8 cellular contexts compared by ENCODE assay signal in the genomic region with DNA sequence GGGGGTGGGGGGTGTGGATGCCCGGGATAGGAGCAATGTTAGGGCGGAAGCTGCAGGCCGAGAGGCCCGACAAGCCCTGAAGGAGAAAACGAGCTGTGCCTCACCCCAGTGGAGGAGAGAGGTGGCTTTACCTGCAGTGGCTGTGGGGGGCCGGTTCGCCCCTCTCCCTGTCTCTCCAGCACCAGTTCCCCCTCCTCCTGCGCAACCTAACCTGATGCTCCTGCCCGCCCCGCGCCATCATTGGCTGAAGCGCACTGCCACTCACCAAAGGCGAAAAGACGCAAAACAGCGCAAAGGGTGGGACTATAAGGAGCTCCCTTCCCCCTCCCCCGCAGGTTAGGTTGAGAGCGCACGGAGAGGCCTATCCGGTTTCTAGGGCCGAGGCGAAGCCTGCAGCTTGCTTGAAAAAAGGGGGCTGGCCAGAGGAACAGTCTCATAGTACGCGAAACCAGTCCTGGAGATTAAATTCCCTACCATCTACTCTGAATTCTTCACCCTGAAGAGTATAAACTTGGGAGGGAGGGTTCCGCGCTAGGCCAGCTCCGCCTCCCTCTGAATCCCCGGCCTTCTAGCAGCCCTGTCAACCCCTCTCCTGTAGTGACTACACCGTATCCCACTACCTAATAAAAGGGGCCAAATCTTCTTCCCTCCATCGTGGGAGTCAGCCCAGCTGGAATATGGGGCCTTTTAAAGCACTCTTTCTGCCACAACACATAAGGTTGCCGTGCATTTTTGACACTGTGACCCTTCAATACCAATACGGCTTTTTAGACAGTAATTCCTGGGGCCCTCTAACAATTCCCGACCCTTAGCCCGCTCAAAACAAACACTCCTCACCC. TPM values are rescaled to one million over a fixed set of nuclear protein-coding genes. Genes with fewer than 3 reads are reported as not detected.
A peak's percentile ranks its signal among the peaks of the same experiment; 100 is the strongest.
DNase-seq lines count a peak whose midpoint lies in the region; ATAC-seq and TF ChIP-seq lines count a peak whose summit lies in the region.

No MANE protein-coding gene starts in this region.

- peaks cover 10% of the 10 kb centered on the region for H4K20me1 ChIP-seq in osteoblast (ENCODE audit: insufficient read depth, low read length)

- H3K27me3 ChIP-seq in osteoblast (ENCODE audit: insufficient read depth, low read length): no peaks in the 10 kb centered on the region
- no peaks in the 10 kb centered on the region for H3K27me3 ChIP-seq in thoracic aorta (replicated peaks; ENCODE audit: insufficient read depth)

- H3K4me2 ChIP-seq in osteoblast (ENCODE audit: insufficient read depth, low read length): peak overlapping the region; percentile 79

- H3K9me3 ChIP-seq in osteoblast (ENCODE audit: low read depth, low read length) (no peaks in the 10 kb centered on the region), thoracic aorta (no peaks in the 10 kb centered on the region)

- peaks cover 92% of the 10 kb centered on the region for H3K79me2 ChIP-seq in osteoblast (ENCODE audit: insufficient read depth, low read length)

- peaks cover 30% of the 10 kb centered on the region for H3K36me3 Mint-ChIP-seq in activated naive CD8-positive, alpha-beta T cell treated with anti-CD3 and anti-CD28 coated beads for 36 hours
- no peaks in the 10 kb centered on the region for H3K36me3 Mint-ChIP-seq in glutamatergic neuron (ENCODE audit: unreplicated experiment)

- peak; percentile 99 for DNase-seq in NCI-H1105 (lab: John Stamatoyannopoulos, UW)
- DNase-seq in SKM-1 (lab: John Stamatoyannopoulos, UW; ENCODE audit: unreplicated experiment): peak; percentile 48
- peak; percentile 97 for DNase-seq in activated naive CD8-positive, alpha-beta T cell treated with anti-CD3 and anti-CD28 coated beads for 36 hours
- DNase-seq in glutamatergic neuron: peak; percentile 99
- DNase-seq in osteoblast (ENCODE audit: insufficient read length, low spot score, missing footprints): peak; percentile 96
- peak; percentile 99 for DNase-seq in thoracic aorta (ENCODE audit: low spot score)

- H3K27ac Mint-ChIP-seq in activated naive CD8-positive, alpha-beta T cell treated with anti-CD3 and anti-CD28 coated beads for 36 hours: peak overlapping the region; percentile 75
- H3K27ac Mint-ChIP-seq in glutamatergic neuron (ENCODE audit: unreplicated experiment): peak overlapping the region; percentile 87

- no peaks in the 10 kb centered on the region for H3K27me3 Mint-ChIP-seq in activated naive CD8-positive, alpha-beta T cell treated with anti-CD3 and anti-CD28 coated beads for 36 hours
- peaks cover 1% of the 10 kb centered on the region for H3K27me3 Mint-ChIP-seq in glutamatergic neuron (ENCODE audit: unreplicated experiment)

- TF ChIP-seq POLR2A in GM10847 (IDR thresholded peaks at IDR 0.05; ENCODE audit: extremely low read depth, insufficient read length): peak; percentile 47

- H3K4me1 ChIP-seq in osteoblast (ENCODE audit: insufficient read depth, low read length) (peaks cover 6% of the 10 kb centered on the region), thoracic aorta (ENCODE audit: control insufficient read depth in 1 of 2, low read depth in 2 of 2) (peaks cover 16 to 26% of the 10 kb centered on the region in 2 donors)

- H3K9me3 Mint-ChIP-seq in activated naive CD8-positive, alpha-beta T cell treated with anti-CD3 and anti-CD28 coated beads for 36 hours: no peaks in the 10 kb centered on the region
- no peaks in the 10 kb centered on the region for H3K9me3 Mint-ChIP-seq in glutamatergic neuron (ENCODE audit: unreplicated experiment)

- H3K4me3 Mint-ChIP-seq in activated naive CD8-positive, alpha-beta T cell treated with anti-CD3 and anti-CD28 coated beads for 36 hours: peak overlapping the region; percentile 95
- peak overlapping the region; percentile 94 for H3K4me3 Mint-ChIP-seq in glutamatergic neuron (ENCODE audit: unreplicated experiment)

- H3K4me3 ChIP-seq in osteoblast (ENCODE audit: insufficient read depth, low read length) (peak overlapping the region; percentile 86), thoracic aorta (peak overlapping the region; percentile 92)

- no peak for TF ChIP-seq CTCF in glutamatergic neuron (IDR thresholded peaks at IDR 0.05; ENCODE audit: partially characterized antibody, unreplicated experiment)
- no peak for TF ChIP-seq CTCF in osteoblast (IDR thresholded peaks at IDR 0.05; ENCODE audit: extremely low read depth, low read depth, low read length)
- no peak for TF ChIP-seq CTCF in thoracic aorta (IDR thresholded peaks at IDR 0.05)

- ATAC-seq in HG02642 (IDR thresholded peaks at IDR 0.05; ENCODE audit: poor library complexity, unreplicated experiment): peak; percentile 99
- ATAC-seq in thoracic aorta (ENCODE audit: insufficient number of reproducible peaks, low FRiP score, low read depth): peak; percentile 95

- peak overlapping the region; percentile 91 for H2AFZ ChIP-seq in osteoblast (ENCODE audit: low read length)

- H3K27ac ChIP-seq in osteoblast (ENCODE audit: low read depth, low read length) (peak overlapping the region; percentile 92), thoracic aorta (peak overlapping the region; percentile 81 to 89)

- no peaks in the 10 kb centered on the region for H3K36me3 ChIP-seq in osteoblast (ENCODE audit: insufficient read depth, low read length)
- no peaks in the 10 kb centered on the region for H3K36me3 ChIP-seq in thoracic aorta

- peaks cover 49% of the 10 kb centered on the region for H3K4me1 Mint-ChIP-seq in activated naive CD8-positive, alpha-beta T cell treated with anti-CD3 and anti-CD28 coated beads for 36 hours
- H3K4me1 Mint-ChIP-seq in glutamatergic neuron (ENCODE audit: low read depth, unreplicated experiment): peaks cover 11% of the 10 kb centered on the region

RNA-seq across cellular contexts. Expression of gene CHD8, which starts 18.6 kb away (rescaled TPM):
- total RNA-seq in activated naive CD8-positive, alpha-beta T cell treated with anti-CD3 and anti-CD28 coated beads for 36 hours: 10 to 100 TPM; 78.5 to 86.2 TPM
- total RNA-seq in glutamatergic neuron (ENCODE audit: unreplicated experiment) (146 TPM), osteoblast (55.4 and 66.3 TPM in 2 replicates), thoracic aorta (10 to 100 TPM; 50.5 to 77.2 TPM)

RNA-seq across cellular contexts. Expression of gene RAB2B, which starts 39.5 kb away (rescaled TPM):
- 10 to 100 TPM; 17.3 to 21.0 TPM for total RNA-seq in activated naive CD8-positive, alpha-beta T cell treated with anti-CD3 and anti-CD28 coated beads for 36 hours
- total RNA-seq in glutamatergic neuron (ENCODE audit: unreplicated experiment) (75.2 TPM), osteoblast (25.0 and 27.4 TPM in 2 replicates), thoracic aorta (10 to 100 TPM; 19.2 to 29.3 TPM)

RNA-seq across cellular contexts. Expression of gene TOX4, which starts 39.7 kb away (rescaled TPM):
- total RNA-seq in activated naive CD8-positive, alpha-beta T cell treated with anti-CD3 and anti-CD28 coated beads for 36 hours: 10 to 100 TPM; 76.5 to 78.0 TPM
- total RNA-seq in glutamatergic neuron (ENCODE audit: unreplicated experiment) (63.0 TPM), osteoblast (37.6 and 46.3 TPM in 2 replicates), thoracic aorta (10 to 100 TPM; 34.5 to 54.7 TPM)

RNA-seq across cellular contexts. Expression of gene SUPT16H, which starts 53.5 kb away (rescaled TPM):
- total RNA-seq in activated naive CD8-positive, alpha-beta T cell treated with anti-CD3 and anti-CD28 coated beads for 36 hours: 100 to 1,000 TPM; 218 to 221 TPM
- 97.6 TPM for total RNA-seq in glutamatergic neuron (ENCODE audit: unreplicated experiment)
- total RNA-seq in osteoblast: 71.3 and 72.0 TPM in 2 replicates
- total RNA-seq in thoracic aorta: 10 to 100 TPM; 48.1 to 87.3 TPM

Comparison
In these comparisons a context has a peak if more than half of its experiments do, and no peak if none do; other contexts are left out.
1. Peak in every context shown above with its lines: DNase-seq, ATAC-seq, H3K4me3 ChIP-seq and H3K27ac ChIP-seq.
2. DNase-seq: peak in every context shown above with its lines; median percentile 99 in NCI-H1105; 99 in glutamatergic neuron; 99 in thoracic aorta; 97 in activated naive CD8-positive, alpha-beta T cell treated with anti-CD3 and anti-CD28 coated beads for 36 hours; 96 in osteoblast; 48 in SKM-1.